In genomic region chr14:22230517-22230916, GRCh38 we compare ENCODE assay signal across 13 cellular contexts.
DNase-seq lines count a peak whose midpoint lies in the region; ATAC-seq and TF ChIP-seq lines count a peak whose summit lies in the region.
"Had no signal": no experiment of that assay in that cellular context is flagged by ENCODE, and none has a peak within 500 bp of the region (broad histone marks: within the 10 kb centered on the region; RNA-seq: fewer than 3 reads in every experiment).

No MANE protein-coding gene starts in this region.

- no peaks in the 10 kb centered on the region for H3K9me3 ChIP-seq in CD8-positive, alpha-beta T cell (ENCODE audit: low read length)
- peaks cover 5% of the 10 kb centered on the region; the same call in 1 of the 2 replicates for H3K9me3 ChIP-seq in SU-DHL-6 (ENCODE audit: insufficient read depth, low read length)
- H3K9me3 ChIP-seq in effector memory CD4-positive, alpha-beta T cell (ENCODE audit: control insufficient read depth, low read length), result no peaks in the 10 kb centered on the region

- CTCF ChIA-PET in activated naive CD4-positive, alpha-beta T cell treated with anti-CD3 and anti-CD28 coated beads for 36 hours (lab: Charles Lee), result no interaction called here
- CTCF ChIA-PET in CD8-positive, alpha-beta T cell (lab: Charles Lee), result no interaction called here

- peak overlapping the region; percentile 32 for H3K4me2 ChIP-seq in SU-DHL-6 (ENCODE audit: low read depth, low read length, poor library complexity, severe bottlenecking)

- H4K20me1 ChIP-seq in SU-DHL-6 (ENCODE audit: low read depth, low read length), result no peaks in the 10 kb centered on the region

- peaks cover 9% of the 10 kb centered on the region; the same call in 1 of the 2 replicates for H3F3A ChIP-seq in SU-DHL-6 (ENCODE audit: insufficient read depth)

- H3K4me3 ChIP-seq in CD8-positive, alpha-beta T cell (ENCODE audit: low read depth, low read length), result no peak overlapping the region
- no peak overlapping the region for H3K4me3 ChIP-seq in SU-DHL-6 (ENCODE audit: insufficient read depth, low read length, poor library complexity, severe bottlenecking)
- H3K4me3 ChIP-seq in effector memory CD4-positive, alpha-beta T cell (ENCODE audit: insufficient read depth, low read depth, low read length, poor library complexity, severe bottlenecking), result no peak overlapping the region
- H3K4me3 ChIP-seq: K562 had no signal

- no peaks in the 10 kb centered on the region for H3K36me3 Mint-ChIP-seq in activated naive CD4-positive, alpha-beta T cell treated with anti-CD3 and anti-CD28 coated beads for 36 hours (ENCODE audit: low read depth)
- no peaks in the 10 kb centered on the region for H3K36me3 Mint-ChIP-seq in activated naive CD4-positive, alpha-beta T cell treated with anti-CD3 and anti-CD28 coated beads, Interleukin-2, amount 50 U/mL, for 72 hours
- H3K36me3 Mint-ChIP-seq in CD8-positive, alpha-beta T cell, result no peaks in the 10 kb centered on the region
- H3K36me3 Mint-ChIP-seq in activated naive CD8-positive, alpha-beta T cell treated with anti-CD3 and anti-CD28 coated beads, Interleukin-2, amount 10 ng/mL, durations not matched to agents 7 days and 5 days, result no peaks in the 10 kb centered on the region
- H3K36me3 Mint-ChIP-seq: CD4-positive, alpha-beta memory T cell had no signal

- no peak overlapping the region for H3K27ac ChIP-seq in CD8-positive, alpha-beta T cell (ENCODE audit: low read depth, low read length)
- peak overlapping the region; percentile 43 for H3K27ac ChIP-seq in SU-DHL-6 (ENCODE audit: low read depth, low read length)
- H3K27ac ChIP-seq in effector memory CD4-positive, alpha-beta T cell (ENCODE audit: insufficient read depth, low read length, poor library complexity, severe bottlenecking), result no peak overlapping the region

- no peak for DNase-seq in activated naive CD4-positive, alpha-beta T cell treated with anti-CD3 and anti-CD28 coated beads for 36 hours
- DNase-seq in activated naive CD4-positive, alpha-beta T cell treated with anti-CD3 and anti-CD28 coated beads, Interleukin-2, amount 50 U/mL, for 72 hours (ENCODE audit: low spot score in 2 of 2), result no peak
- no peak for DNase-seq in CD8-positive, alpha-beta T cell
- no peak for DNase-seq in activated naive CD8-positive, alpha-beta T cell treated with anti-CD3 and anti-CD28 coated beads, Interleukin-2, amount 10 ng/mL, durations not matched to agents 7 days and 5 days
- no peak for DNase-seq in effector memory CD4-positive, alpha-beta T cell
- no peak for DNase-seq in head of caudate nucleus
- DNase-seq: AML-193, GF-D8, NCI-H1092, NCI-H446 had no signal

- intact Hi-C loops in activated naive CD4-positive, alpha-beta T cell treated with anti-CD3 and anti-CD28 coated beads for 36 hours (cut with micrococcal nuclease), result loop anchor here (2.0 kb wide), 1 partner anchor 40 kb away; no protein-coding TSS in a partner anchor
- intact Hi-C loops in CD8-positive, alpha-beta T cell (cut with DNase I, micrococcal nuclease), result loop anchor here in 1 of 2 experiments (5.0 kb wide), 1 partner anchor 37 kb away; no protein-coding TSS in a partner anchor
- intact Hi-C loops in head of caudate nucleus (cut with DNase I), result no loop called here

- H3K9me2 ChIP-seq in SU-DHL-6 (replicated peaks; ENCODE audit: insufficient read depth, low read length), result no peaks in the 10 kb centered on the region

- no peaks in the 10 kb centered on the region for H3K79me2 ChIP-seq in SU-DHL-6 (ENCODE audit: insufficient read depth, low read length)

- H2AFZ ChIP-seq in SU-DHL-6 (ENCODE audit: low read depth, low read length, severe bottlenecking), result no peak overlapping the region

- H3K4me3 Mint-ChIP-seq in activated naive CD4-positive, alpha-beta T cell treated with anti-CD3 and anti-CD28 coated beads for 36 hours, result peak overlapping the region; percentile 4
- H3K4me3 Mint-ChIP-seq in CD8-positive, alpha-beta T cell, result peak overlapping the region; percentile 29
- peak overlapping the region; percentile 22 for H3K4me3 Mint-ChIP-seq in activated naive CD8-positive, alpha-beta T cell treated with anti-CD3 and anti-CD28 coated beads, Interleukin-2, amount 10 ng/mL, durations not matched to agents 7 days and 5 days

- no peaks in the 10 kb centered on the region for H3K9me3 Mint-ChIP-seq in activated naive CD4-positive, alpha-beta T cell treated with anti-CD3 and anti-CD28 coated beads for 36 hours
- H3K9me3 Mint-ChIP-seq in activated naive CD4-positive, alpha-beta T cell treated with anti-CD3 and anti-CD28 coated beads, Interleukin-2, amount 50 U/mL, for 72 hours, result no peaks in the 10 kb centered on the region
- H3K9me3 Mint-ChIP-seq in CD8-positive, alpha-beta T cell, result no peaks in the 10 kb centered on the region
- no peaks in the 10 kb centered on the region for H3K9me3 Mint-ChIP-seq in activated naive CD8-positive, alpha-beta T cell treated with anti-CD3 and anti-CD28 coated beads, Interleukin-2, amount 10 ng/mL, durations not matched to agents 7 days and 5 days
- H3K9me3 Mint-ChIP-seq: CD4-positive, alpha-beta memory T cell had no signal

- peak overlapping the region; percentile 70 for H3K27ac Mint-ChIP-seq in activated naive CD4-positive, alpha-beta T cell treated with anti-CD3 and anti-CD28 coated beads for 36 hours
- H3K27ac Mint-ChIP-seq in activated naive CD4-positive, alpha-beta T cell treated with anti-CD3 and anti-CD28 coated beads, Interleukin-2, amount 50 U/mL, for 72 hours, result no peak overlapping the region
- H3K27ac Mint-ChIP-seq in CD8-positive, alpha-beta T cell, result peak overlapping the region; percentile 79
- H3K27ac Mint-ChIP-seq in activated naive CD8-positive, alpha-beta T cell treated with anti-CD3 and anti-CD28 coated beads, Interleukin-2, amount 10 ng/mL, durations not matched to agents 7 days and 5 days, result peak overlapping the region; percentile 9

- H3K27me3 ChIP-seq in CD8-positive, alpha-beta T cell (ENCODE audit: insufficient read depth, low read length), result no peaks in the 10 kb centered on the region
- no peaks in the 10 kb centered on the region for H3K27me3 ChIP-seq in SU-DHL-6 (ENCODE audit: low read length)
- no peaks in the 10 kb centered on the region for H3K27me3 ChIP-seq in effector memory CD4-positive, alpha-beta T cell (replicated peaks; ENCODE audit: control insufficient read depth, insufficient read depth, low read length, poor library complexity, severe bottlenecking)

- H3K4me1 Mint-ChIP-seq in activated naive CD4-positive, alpha-beta T cell treated with anti-CD3 and anti-CD28 coated beads for 36 hours (ENCODE audit: low read depth), result peaks cover 2% of the 10 kb centered on the region
- H3K4me1 Mint-ChIP-seq in CD8-positive, alpha-beta T cell (ENCODE audit: low read depth), result peaks cover 16% of the 10 kb centered on the region
- peaks cover 2% of the 10 kb centered on the region for H3K4me1 Mint-ChIP-seq in activated naive CD8-positive, alpha-beta T cell treated with anti-CD3 and anti-CD28 coated beads, Interleukin-2, amount 10 ng/mL, durations not matched to agents 7 days and 5 days

- no peaks in the 10 kb centered on the region for H3K27me3 Mint-ChIP-seq in activated naive CD4-positive, alpha-beta T cell treated with anti-CD3 and anti-CD28 coated beads for 36 hours (ENCODE audit: low read depth)
- no peaks in the 10 kb centered on the region for H3K27me3 Mint-ChIP-seq in CD8-positive, alpha-beta T cell (ENCODE audit: low read depth)
- no peaks in the 10 kb centered on the region for H3K27me3 Mint-ChIP-seq in activated naive CD8-positive, alpha-beta T cell treated with anti-CD3 and anti-CD28 coated beads, Interleukin-2, amount 10 ng/mL, durations not matched to agents 7 days and 5 days
- H3K27me3 Mint-ChIP-seq: CD4-positive, alpha-beta memory T cell had no signal

- no peak for ATAC-seq in activated naive CD4-positive, alpha-beta T cell treated with anti-CD3 and anti-CD28 coated beads, Interleukin-2, amount 50 U/mL, for 72 hours
- ATAC-seq in CD8-positive, alpha-beta T cell, result no peak
- ATAC-seq in activated naive CD8-positive, alpha-beta T cell treated with anti-CD3 and anti-CD28 coated beads, Interleukin-2, amount 10 ng/mL, durations not matched to agents 7 days and 5 days (ENCODE audit: low read depth), result no peak
- ATAC-seq: K562 had no signal

- POLR2A ChIA-PET in CD8-positive, alpha-beta T cell (lab: Charles Lee), result no interaction called here
- POLR2A ChIA-PET in activated naive CD8-positive, alpha-beta T cell treated with anti-CD3 and anti-CD28 coated beads, Interleukin-2, amount 10 ng/mL, durations not matched to agents 7 days and 5 days (lab: Charles Lee), result no interaction called here

- H3K9ac ChIP-seq in SU-DHL-6 (ENCODE audit: low read length), result no peak overlapping the region

- no peaks in the 10 kb centered on the region for H3K4me1 ChIP-seq in CD8-positive, alpha-beta T cell (ENCODE audit: insufficient read depth, low read length)
- H3K4me1 ChIP-seq in effector memory CD4-positive, alpha-beta T cell (ENCODE audit: control insufficient read depth, insufficient read depth, low read length, poor library complexity, severe bottlenecking), result no peaks in the 10 kb centered on the region

- no peaks in the 10 kb centered on the region for H3K36me3 ChIP-seq in CD8-positive, alpha-beta T cell (ENCODE audit: insufficient read depth, low read length)
- H3K36me3 ChIP-seq in SU-DHL-6 (ENCODE audit: low read length), result no peaks in the 10 kb centered on the region
- H3K36me3 ChIP-seq in effector memory CD4-positive, alpha-beta T cell (ENCODE audit: control insufficient read depth, insufficient read depth, low read length), result no peaks in the 10 kb centered on the region

- TF ChIP-seq CTCF in CD8-positive, alpha-beta T cell (IDR thresholded peaks at IDR 0.05), result no peak
- no peak for TF ChIP-seq CTCF in SU-DHL-6 (IDR thresholded peaks at IDR 0.05; ENCODE audit: insufficient read depth, low read length, poor library complexity, severe bottlenecking)

Comparison
In these comparisons a context has a peak if more than half of its experiments do, and no peak if none do; other contexts are left out.
1. H3K27ac Mint-ChIP-seq: peak in activated naive CD4-positive, alpha-beta T cell treated with anti-CD3 and anti-CD28 coated beads for 36 hours (single experiment), CD8-positive, alpha-beta T cell (single experiment) and activated naive CD8-positive, alpha-beta T cell treated with anti-CD3 and anti-CD28 coated beads, Interleukin-2, amount 10 ng/mL, durations not matched to agents 7 days and 5 days (single experiment); none in activated naive CD4-positive, alpha-beta T cell treated with anti-CD3 and anti-CD28 coated beads, Interleukin-2, amount 50 U/mL, for 72 hours (0 of 2).
2. Peak in every context shown above with its lines, with median percentiles within 50 percentile points of each other: H3K4me3 Mint-ChIP-seq.